Comparison of ENCODE assay signal across 12 cellular contexts in the genomic region with DNA sequence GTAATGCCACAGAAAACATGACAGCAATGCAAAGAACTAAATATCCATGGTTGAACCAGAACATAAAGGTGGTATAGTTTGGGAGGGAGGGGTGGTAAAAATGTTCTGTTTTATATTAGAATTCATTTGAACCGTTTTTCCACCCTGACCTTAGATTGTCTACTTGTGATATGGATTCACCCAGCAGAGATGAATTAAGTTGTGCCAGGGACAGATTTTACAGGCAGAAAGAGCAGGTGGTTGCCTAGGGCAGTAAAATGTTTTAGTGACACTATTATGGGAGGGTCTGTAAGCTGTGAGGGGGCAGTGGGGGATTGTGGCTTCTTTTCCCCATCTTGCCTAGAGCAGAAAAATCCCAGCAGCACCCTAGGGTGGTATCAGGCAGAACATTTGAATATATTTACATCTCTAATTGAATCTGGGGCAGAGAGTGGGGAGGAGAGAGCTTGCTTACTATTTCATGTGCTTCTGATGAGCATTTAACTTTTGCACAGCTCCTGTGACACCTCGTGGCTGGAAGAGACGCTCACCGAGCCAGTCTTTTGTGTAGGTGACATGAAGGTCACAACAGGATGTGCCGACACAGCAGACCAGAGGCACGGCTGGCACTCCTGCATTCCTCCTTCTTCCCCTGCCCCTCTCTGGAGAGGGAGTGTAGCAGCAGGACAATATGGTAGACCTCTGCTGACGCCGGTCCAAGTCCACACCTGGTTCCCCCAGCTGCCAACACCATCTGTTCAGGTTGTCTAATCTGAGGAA.
"Had no signal": no experiment of that assay in that cellular context is flagged by ENCODE, and none has a peak within 500 bp of the region (broad histone marks: within the 10 kb centered on the region; RNA-seq: fewer than 3 reads in every experiment).

No MANE protein-coding gene starts in this region.

- H3K36me3 ChIP-seq: left lung, sigmoid colon had no signal

- H3K4me3 ChIP-seq: left lung, psoas muscle, sigmoid colon had no signal

- H3K27me3 ChIP-seq: left lung, sigmoid colon had no signal

- H3K9me3 ChIP-seq: left lung, psoas muscle, sigmoid colon had no signal

- DNase-seq: activated CD8-positive, alpha-beta memory T cell treated with anti-CD3 and anti-CD28 coated beads, Interleukin-2, amount 50 U/mL, for 48 hours; activated CD8-positive, alpha-beta T cell treated with anti-CD3 and anti-CD28 coated beads for 36 hours; activated naive CD4-positive, alpha-beta T cell; left lung; mesendoderm; psoas muscle; sigmoid colon; stimulated activated CD4-positive, alpha-beta T cell treated with anti-CD3 and anti-CD28 coated beads, Interleukin-2, amount 100 ng/mL, for 24 hours; stimulated activated naive CD4-positive, alpha-beta T cell treated with Interleukin-2 at 50 U/mL for 16 hours; trophoblast cell had no signal

- H3K4me1 ChIP-seq: left lung, psoas muscle had no signal

- ATAC-seq: activated CD4-positive, CD25-positive, alpha-beta regulatory T cell treated with anti-CD3 and anti-CD28 coated beads, Interleukin-2, amount 50 U/mL, for 24 hours; activated CD8-positive, alpha-beta T cell treated with anti-CD3 and anti-CD28 coated beads for 36 hours; esophagus mucosa had no signal
